Comparison of ENCODE assay signal across 13 cellular contexts in the genomic region with DNA sequence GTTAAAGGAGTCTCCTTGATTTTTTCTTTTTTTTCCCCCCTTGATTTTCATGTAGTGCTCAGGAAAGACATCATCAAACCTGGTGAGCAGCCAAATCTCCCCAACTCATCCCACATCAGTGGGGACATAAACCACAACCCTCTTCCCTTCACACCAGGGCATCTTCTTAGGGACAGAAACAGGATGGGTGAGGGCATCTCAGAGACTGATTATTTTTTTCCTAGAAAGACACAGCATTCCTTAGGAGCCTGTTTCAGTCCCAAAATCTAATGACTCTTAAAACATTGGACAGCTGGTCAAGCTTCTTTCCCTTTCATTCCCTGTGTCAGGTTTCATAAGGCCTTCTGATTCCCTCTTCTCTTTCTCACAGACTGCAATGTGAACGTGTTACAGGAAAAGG. TPM values are rescaled to one million over a fixed set of nuclear protein-coding genes. Genes with fewer than 3 reads are reported as not detected.
DNase-seq lines count a peak whose midpoint lies in the region; ATAC-seq and TF ChIP-seq lines count a peak whose summit lies in the region.
"Had no signal": no experiment of that assay in that cellular context is flagged by ENCODE, and none has a peak within 500 bp of the region (broad histone marks: within the 10 kb centered on the region; RNA-seq: fewer than 3 reads in every experiment).

No MANE protein-coding gene starts in this region.

- peaks cover 11% of the 10 kb centered on the region for H3K4me1 ChIP-seq in GM23338 (ENCODE audit: insufficient read depth)
- H3K4me1 ChIP-seq in mesenchymal stem cell (ENCODE audit: control insufficient read depth, insufficient read depth, low read depth, low read length), result peaks cover 3% of the 10 kb centered on the region
- H3K4me1 ChIP-seq in osteoblast (ENCODE audit: insufficient read depth, low read length), result peaks cover 23% of the 10 kb centered on the region
- H3K4me1 ChIP-seq in Karpas-422 (ENCODE audit: low read length), result no peaks in the 10 kb centered on the region
- H3K4me1 ChIP-seq: BE2C, Caco-2 had no signal

- H3K27me3 Mint-ChIP-seq in GM23338 (ENCODE audit: insufficient read depth, low read depth, poor library complexity), result peaks cover 4% of the 10 kb centered on the region
- H3K27me3 Mint-ChIP-seq in activated CD8-positive, alpha-beta memory T cell treated with anti-CD3 and anti-CD28 coated beads, Interleukin-2, amount 10 ng/mL, durations not matched to agents 7 days and 5 days, result no peaks in the 10 kb centered on the region

- H3K27ac ChIP-seq in GM23338 (ENCODE audit: low read depth) (no peak overlapping the region), mesenchymal stem cell (ENCODE audit: low read length, poor library complexity, severe bottlenecking) (no peak overlapping the region), osteoblast (ENCODE audit: low read depth, low read length) (no peak overlapping the region), Karpas-422 (ENCODE audit: low read length) (no peak overlapping the region)
- H3K27ac ChIP-seq: C4-2B had no signal

- no peak for TF ChIP-seq CTCF in GM23338 (conservative IDR thresholded peaks at IDR 0.05; ENCODE audit: low read depth in 2 of 2)
- no peak for TF ChIP-seq CTCF in osteoblast (IDR thresholded peaks at IDR 0.05; ENCODE audit: extremely low read depth, low read depth, low read length)

- DNase-seq in GM23338 (ENCODE audit: low spot score) (no peak), M059J (ENCODE audit: low read depth) (peak; percentile 25), mesenchymal stem cell (no peak), osteoblast (ENCODE audit: insufficient read length, low spot score, missing footprints) (no peak), Karpas-422 (no peak)
- no peak for DNase-seq in activated CD8-positive, alpha-beta memory T cell treated with anti-CD3 and anti-CD28 coated beads, Interleukin-2, amount 10 ng/mL, durations not matched to agents 7 days and 5 days
- DNase-seq: BE2C; Caco-2; CD8-positive, alpha-beta T cell; DND-41; GF-D8 had no signal

- no peaks in the 10 kb centered on the region for H3K9me3 ChIP-seq in mesenchymal stem cell (ENCODE audit: control insufficient read depth, low read length)
- H3K9me3 ChIP-seq in osteoblast (ENCODE audit: low read depth, low read length), result no peaks in the 10 kb centered on the region
- H3K9me3 ChIP-seq in Karpas-422 (ENCODE audit: low read length), result no peaks in the 10 kb centered on the region
- H3K9me3 ChIP-seq: BE2C, Caco-2 had no signal

- H3K36me3 ChIP-seq in GM23338 (ENCODE audit: insufficient read depth) (no peaks in the 10 kb centered on the region), mesenchymal stem cell (ENCODE audit: control insufficient read depth in 1 of 2, insufficient read depth in 2 of 2, low read depth in 1 of 2, low read length in 2 of 2) (no peaks in the 10 kb centered on the region), osteoblast (ENCODE audit: insufficient read depth, low read length) (no peaks in the 10 kb centered on the region), Karpas-422 (ENCODE audit: insufficient read depth, low read length) (no peaks in the 10 kb centered on the region)
- H3K36me3 ChIP-seq: BE2C had no signal

- no peak overlapping the region for H2BK5ac ChIP-seq in mesenchymal stem cell (ENCODE audit: low read depth, low read length, poor library complexity, severe bottlenecking)

- H2AFZ ChIP-seq in GM23338 (peak overlapping the region; percentile 85; the same call in 1 of the 2 replicates), mesenchymal stem cell (ENCODE audit: low read depth, low read length) (no peak overlapping the region), osteoblast (ENCODE audit: low read length) (no peak overlapping the region), Karpas-422 (ENCODE audit: low read length) (no peak overlapping the region)

- H3K4me2 ChIP-seq in GM23338, result no peak overlapping the region
- no peak overlapping the region for H3K4me2 ChIP-seq in mesenchymal stem cell (ENCODE audit: low read length, poor library complexity, severe bottlenecking)
- H3K4me2 ChIP-seq in osteoblast (ENCODE audit: insufficient read depth, low read length), result no peak overlapping the region
- H3K4me2 ChIP-seq in Karpas-422 (ENCODE audit: low read depth, low read length, poor library complexity, severe bottlenecking), result no peak overlapping the region

- H3K4me3 ChIP-seq in GM23338 (no peak overlapping the region), mesenchymal stem cell (ENCODE audit: insufficient read depth in 1 of 2, low read depth in 1 of 2, low read length in 2 of 2) (no peak overlapping the region), osteoblast (ENCODE audit: insufficient read depth, low read length) (no peak overlapping the region), Karpas-422 (ENCODE audit: low read length) (no peak overlapping the region)

- no peak overlapping the region for H3K14ac ChIP-seq in mesenchymal stem cell (ENCODE audit: low read length in 2 of 2)

- no peak overlapping the region for H2AK5ac ChIP-seq in mesenchymal stem cell (ENCODE audit: low read length, severe bottlenecking)

- ATAC-seq in GM23338 (no peak), HG03442 (IDR thresholded peaks at IDR 0.05; ENCODE audit: unreplicated experiment) (no peak)
- no peak for ATAC-seq in activated CD8-positive, alpha-beta memory T cell treated with anti-CD3 and anti-CD28 coated beads, Interleukin-2, amount 10 ng/mL, durations not matched to agents 7 days and 5 days
- ATAC-seq: CD8-positive, alpha-beta T cell had no signal

- H2BK15ac ChIP-seq in mesenchymal stem cell (ENCODE audit: low read depth, poor library complexity, severe bottlenecking), result no peak overlapping the region

- peaks cover 15% of the 10 kb centered on the region for H3K4me1 Mint-ChIP-seq in GM23338
- peaks cover 4% of the 10 kb centered on the region for H3K4me1 Mint-ChIP-seq in activated CD8-positive, alpha-beta memory T cell treated with anti-CD3 and anti-CD28 coated beads, Interleukin-2, amount 10 ng/mL, durations not matched to agents 7 days and 5 days

- CTCF ChIA-PET in activated CD8-positive, alpha-beta memory T cell treated with anti-CD3 and anti-CD28 coated beads, Interleukin-2, amount 10 ng/mL, durations not matched to agents 7 days and 5 days (lab: Charles Lee), result no interaction called here

- no peak overlapping the region for H3K4me3 Mint-ChIP-seq in GM23338
- H3K4me3 Mint-ChIP-seq in activated CD8-positive, alpha-beta memory T cell treated with anti-CD3 and anti-CD28 coated beads, Interleukin-2, amount 10 ng/mL, durations not matched to agents 7 days and 5 days, result no peak overlapping the region
- H3K4me3 Mint-ChIP-seq: CD8-positive, alpha-beta T cell had no signal

- no peak overlapping the region for H3K18ac ChIP-seq in mesenchymal stem cell (ENCODE audit: low read depth in 1 of 2, low read length in 2 of 2)

- H2BK12ac ChIP-seq in mesenchymal stem cell (ENCODE audit: low read length in 2 of 2), result no peak overlapping the region

- H3K79me1 ChIP-seq in mesenchymal stem cell (replicated peaks; ENCODE audit: low read length, poor library complexity, severe bottlenecking), result no peaks in the 10 kb centered on the region

- H3K27ac Mint-ChIP-seq in GM23338, result no peak overlapping the region
- H3K27ac Mint-ChIP-seq in activated CD8-positive, alpha-beta memory T cell treated with anti-CD3 and anti-CD28 coated beads, Interleukin-2, amount 10 ng/mL, durations not matched to agents 7 days and 5 days, result no peak overlapping the region
- H3K27ac Mint-ChIP-seq: CD8-positive, alpha-beta T cell had no signal

- no peaks in the 10 kb centered on the region for H3F3A ChIP-seq in GM23338 (replicated peaks; ENCODE audit: low read depth)

- H4K91ac ChIP-seq in mesenchymal stem cell (ENCODE audit: low read length), result peak overlapping the region; percentile 39

- H3K27me3 ChIP-seq in GM23338 (ENCODE audit: insufficient read depth) (no peaks in the 10 kb centered on the region), mesenchymal stem cell (ENCODE audit: control insufficient read depth in 1 of 2, insufficient read depth in 1 of 2, low read length in 2 of 2) (no peaks in the 10 kb centered on the region), osteoblast (ENCODE audit: insufficient read depth, low read length) (no peaks in the 10 kb centered on the region), Karpas-422 (ENCODE audit: low read length) (no peaks in the 10 kb centered on the region)

- H3K9me2 ChIP-seq in GM23338 (ENCODE audit: insufficient read depth) (peaks cover 8% of the 10 kb centered on the region; the same call in 1 of the 2 replicates), Karpas-422 (replicated peaks; ENCODE audit: insufficient read depth, low read length) (no peaks in the 10 kb centered on the region)

- no peak overlapping the region for H3K4ac ChIP-seq in mesenchymal stem cell (ENCODE audit: low read depth in 1 of 2, low read length in 2 of 2)

- H3K79me2 ChIP-seq in GM23338 (replicated peaks; ENCODE audit: insufficient read depth) (no peaks in the 10 kb centered on the region), osteoblast (ENCODE audit: insufficient read depth, low read length) (no peaks in the 10 kb centered on the region), Karpas-422 (ENCODE audit: low read length) (no peaks in the 10 kb centered on the region)

- 100% methylated on average over 1 of the region's 1 CpG for WGBS in mesenchymal stem cell

- no peak overlapping the region for H3K23ac ChIP-seq in mesenchymal stem cell (ENCODE audit: low read length in 2 of 2)

- no peaks in the 10 kb centered on the region for H3K9me3 Mint-ChIP-seq in GM23338
- no peaks in the 10 kb centered on the region for H3K9me3 Mint-ChIP-seq in activated CD8-positive, alpha-beta memory T cell treated with anti-CD3 and anti-CD28 coated beads, Interleukin-2, amount 10 ng/mL, durations not matched to agents 7 days and 5 days (ENCODE audit: low read depth)
- H3K9me3 Mint-ChIP-seq: CD8-positive, alpha-beta T cell had no signal

- no peaks in the 10 kb centered on the region for H4K20me1 ChIP-seq in GM23338 (replicated peaks; ENCODE audit: insufficient read depth)
- no peaks in the 10 kb centered on the region for H4K20me1 ChIP-seq in osteoblast (ENCODE audit: insufficient read depth, low read length)
- H4K20me1 ChIP-seq in Karpas-422 (ENCODE audit: insufficient read depth, low read depth, low read length), result no peaks in the 10 kb centered on the region

- H3K36me3 Mint-ChIP-seq in GM23338 (ENCODE audit: low read depth), result no peaks in the 10 kb centered on the region
- no peaks in the 10 kb centered on the region for H3K36me3 Mint-ChIP-seq in activated CD8-positive, alpha-beta memory T cell treated with anti-CD3 and anti-CD28 coated beads, Interleukin-2, amount 10 ng/mL, durations not matched to agents 7 days and 5 days
- H3K36me3 Mint-ChIP-seq: CD8-positive, alpha-beta T cell had no signal

- no peak overlapping the region for H3K9ac ChIP-seq in mesenchymal stem cell (ENCODE audit: low read length)
- no peak overlapping the region for H3K9ac ChIP-seq in Karpas-422 (ENCODE audit: low read length)

- no peak overlapping the region for H2BK120ac ChIP-seq in mesenchymal stem cell (ENCODE audit: low read depth, low read length)

- H4K8ac ChIP-seq in mesenchymal stem cell (ENCODE audit: low read length), result no peak overlapping the region

RNA-seq across cellular contexts. Expression of gene GSAP, which starts 31.5 kb away (rescaled TPM):
- 1.1 and 1.2 TPM in 2 replicates for total RNA-seq in GM23338 (2014; rRNA removed; shearing (Covaris generic))
- polyA plus RNA-seq in GM23338 (2016; fragmentation: Nextera tagmentation; extraction: Ambion mirVana), result 0.50 and 0.63 TPM in 2 replicates
- total RNA-seq in M059J (2014; rRNA removed; shearing (Covaris generic)), result 4.4 and 6.9 TPM in 2 replicates
- polyA plus RNA-seq in mesenchymal stem cell (2013, experiment 1 of 2), result 1.2 TPM
- polyA plus RNA-seq in mesenchymal stem cell (2013, experiment 2 of 2), result 1.1 TPM
- total RNA-seq in osteoblast, result 10.6 and 13.0 TPM in 2 replicates
- total RNA-seq in Karpas-422 (2014; rRNA removed; shearing (Covaris generic); ENCODE audit: low replicate concordance), result 1.3 and 7.1 TPM in 2 replicates
- total RNA-seq in activated CD8-positive, alpha-beta memory T cell treated with anti-CD3 and anti-CD28 coated beads, Interleukin-2, amount 10 ng/mL, durations not matched to agents 7 days and 5 days, result 1 to 10 TPM; 3.5 to 4.0 TPM
